ENCODE assay signal across 1 cellular context in genomic region chr2:27298391-27299080, GRCh38.
TF ChIP-seq lines count a peak whose summit lies in the region.

No MANE protein-coding gene starts in this region.

TF ChIP-seq in HepG2, 621 proteins besides CTCF, POLR2A, EP300 and RAD21:
- 0 out of 2 replicates have a peak, but pooled peaks have one; percentile 5 for TF ChIP-seq ZNF350 (CRISPR knock-in tag; IDR thresholded peaks at IDR 0.05; ENCODE audit: borderline replicate concordance, low read depth)
- TF ChIP-seq ZNF274 (CRISPR knock-in tag; IDR thresholded peaks at IDR 0.05) = 0 out of 2 replicates have a peak, but pooled peaks have one; percentile 23
- 0 out of 2 replicates have a peak, but pooled peaks have one; percentile 32 for TF ChIP-seq ZFX (CRISPR knock-in tag; IDR thresholded peaks at IDR 0.05; ENCODE audit: low read depth)
- TF ChIP-seq ZNF773 (CRISPR knock-in tag; IDR thresholded peaks at IDR 0.05; ENCODE audit: borderline replicate concordance) = no peak
- TF ChIP-seq BCL3 (CRISPR knock-in tag; IDR thresholded peaks at IDR 0.05) = 0 out of 2 replicates have a peak, but pooled peaks have one; percentile 18
- TF ChIP-seq ZNF747 (CRISPR knock-in tag; IDR thresholded peaks at IDR 0.05; ENCODE audit: borderline replicate concordance) = peak; percentile 46; the same call in 1 of the 2 replicates
- TF ChIP-seq CC2D1A (CRISPR knock-in tag; IDR thresholded peaks at IDR 0.05) = no peak
- TF ChIP-seq ZXDC (CRISPR knock-in tag; IDR thresholded peaks at IDR 0.05) = 0 out of 2 replicates have a peak, but pooled peaks have one; percentile 52
- TF ChIP-seq XRCC5 (optimal IDR thresholded peaks at IDR 0.05; ENCODE audit: low read length) = no peak
- TF ChIP-seq ZNF788 (CRISPR knock-in tag; IDR thresholded peaks at IDR 0.05; ENCODE audit: borderline replicate concordance) = 0 out of 2 replicates have a peak, but pooled peaks have one; percentile 32
- TF ChIP-seq MATR3 (CRISPR knock-in tag; IDR thresholded peaks at IDR 0.05) = no peak
- TF ChIP-seq PRDM15 (CRISPR knock-in tag; IDR thresholded peaks at IDR 0.05) = peak; percentile 88
- TF ChIP-seq KLF13 (CRISPR knock-in tag; IDR thresholded peaks at IDR 0.05) = 0 out of 2 replicates have a peak, but pooled peaks have one; percentile 47
- peak; percentile 45 for TF ChIP-seq ZNF687 (CRISPR knock-in tag; IDR thresholded peaks at IDR 0.05)
- 0 out of 2 replicates have a peak, but pooled peaks have one; percentile 55 for TF ChIP-seq HES4 (CRISPR knock-in tag; IDR thresholded peaks at IDR 0.05; ENCODE audit: borderline replicate concordance)
- peak; percentile 79 for TF ChIP-seq ZBTB38 (CRISPR knock-in tag; IDR thresholded peaks at IDR 0.05)
